8 cellular contexts compared by ENCODE assay signal in genomic region chr19:7533925-7534480, GRCh38. TPM values are rescaled to one million over a fixed set of nuclear protein-coding genes. Genes with fewer than 3 reads are reported as not detected.
DNase-seq lines count a peak whose midpoint lies in the region; ATAC-seq, FAIRE-seq and TF ChIP-seq lines count a peak whose summit lies in the region.

No MANE protein-coding gene starts in this region.

- POLR2A ChIA-PET in activated B cell treated with CpG ODN at 0.5 μM for 24 hours (lab: Charles Lee), result interaction anchor here (0.7 to 3.3 kb wide), 4 partner anchors 12 to 96 kb away, joined by 3 to 37 read pairs (median 6); partner anchors contain the start of genes MCOLN1, PET100 and XAB2

- no peak for FAIRE-seq in H54 (lab: Jason Lieb, UNC)

- no peak for TF ChIP-seq POLR2A in H54 (IDR thresholded peaks at IDR 0.05; ENCODE audit: low read depth, low read length)

- no peaks in the 10 kb centered on the region for H3K27me3 ChIP-seq in mammary epithelial cell (ENCODE audit: insufficient read depth, low read length)

- no peaks in the 10 kb centered on the region for H4K20me1 ChIP-seq in mammary epithelial cell (ENCODE audit: insufficient read depth, low read length)

- H2AFZ ChIP-seq in mammary epithelial cell (ENCODE audit: low read depth, low read length), result peak overlapping the region; percentile 95

- TF ChIP-seq CTCF in activated B cell treated with CpG ODN at 0.5 μM for 24 hours (IDR thresholded peaks at IDR 0.05) (no peak), mammary epithelial cell (conservative IDR thresholded peaks at IDR 0.05 in 1 of 2, IDR thresholded peaks at IDR 0.05 in 1 of 2; ENCODE audit: extremely low read depth in 1 of 2, insufficient read depth in 1 of 2, low read depth in 1 of 2, low read length in 2 of 2) (no peak)

- CTCF ChIA-PET in activated B cell treated with CpG ODN at 0.5 μM for 24 hours (lab: Charles Lee), result no interaction called here
- CTCF ChIA-PET in mammary epithelial cell (lab: Charles Lee; ENCODE audit: low non-redundant PET), result no interaction called here

- H3K9me3 ChIP-seq in mammary epithelial cell (replicated peaks; ENCODE audit: insufficient read depth, low read length), result no peaks in the 10 kb centered on the region

- H3K27ac Mint-ChIP-seq in activated B cell treated with CpG ODN at 0.5 μM for 24 hours, result peak overlapping the region; percentile 91

- H3K4me3 ChIP-seq in mammary epithelial cell (replicated peaks in 1 of 3; ENCODE audit: insufficient read depth in 1 of 3, low read depth in 2 of 3, low read length in 3 of 3) (peak overlapping the region; percentile 86 to 99 (median 99)), skin epidermis (peak overlapping the region; percentile 71 to 96 (median 76))

- H3K4me2 ChIP-seq in mammary epithelial cell (ENCODE audit: insufficient read depth, low read depth, low read length), result peak overlapping the region; percentile 98

- peaks cover 15% of the 10 kb centered on the region for H3K79me2 ChIP-seq in mammary epithelial cell (ENCODE audit: insufficient read depth, low read length)

- H3K36me3 ChIP-seq in mammary epithelial cell (ENCODE audit: insufficient read depth, low read length), result peaks cover 3% of the 10 kb centered on the region

- no TSS peak for BruUV-seq in mammary epithelial cell (replicated peaks; lab: Mats Ljungman, UMichigan)

- WGBS in mammary epithelial cell (ENCODE audit: low coverage, missing lambda C conversion rate), result 6% methylated on average over 8 of the region's 41 CpGs

- peak overlapping the region; percentile 49 for H3K9ac ChIP-seq in mammary epithelial cell (ENCODE audit: insufficient read depth, low read length)

- DNase-seq in AG20443 (ENCODE audit: low spot score) (peak; percentile 94), H54 (ENCODE audit: insufficient read length, low spot score) (peak; percentile 83), NCI-H2196 treated with DMSO at 0.1 percent for 48 hours (lab: John Stamatoyannopoulos, UW; ENCODE audit: unreplicated experiment) (peak; percentile 67), activated B cell treated with CpG ODN at 0.5 μM for 24 hours (peak; percentile 72), mammary epithelial cell (peak; percentile 79), iPS-NIHi11 (ENCODE audit: low spot score) (peak; percentile 90)

- peaks cover 32% of the 10 kb centered on the region for H3K4me1 Mint-ChIP-seq in activated B cell treated with CpG ODN at 0.5 μM for 24 hours

- H3K27me3 Mint-ChIP-seq in activated B cell treated with CpG ODN at 0.5 μM for 24 hours, result no peaks in the 10 kb centered on the region

- H3K9me3 Mint-ChIP-seq in activated B cell treated with CpG ODN at 0.5 μM for 24 hours, result no peaks in the 10 kb centered on the region

- ATAC-seq in activated B cell treated with CpG ODN at 0.5 μM for 24 hours (ENCODE audit: low read depth), result peak; percentile 51
- ATAC-seq in HG02973 (IDR thresholded peaks at IDR 0.05; ENCODE audit: unreplicated experiment), result no peak

- dilution Hi-C loops in mammary epithelial cell (cut with HindIII; ENCODE audit: low sequenced_read_pairs), result no loop called here

- H3K4me1 ChIP-seq in mammary epithelial cell (ENCODE audit: insufficient read depth, low read length), result peaks cover 8% of the 10 kb centered on the region

- peak overlapping the region; percentile 94 for H3K4me3 Mint-ChIP-seq in activated B cell treated with CpG ODN at 0.5 μM for 24 hours

- intact Hi-C loops in activated B cell treated with CpG ODN at 0.5 μM for 24 hours (cut with micrococcal nuclease), result loop anchor here (1.0 to 10.0 kb wide), 5 partner anchors 12 to 1629 kb away; partner anchors contain the start of genes CTXN1, MCOLN1, NDUFA11 and SNAPC2
- intact Hi-C loops in mammary epithelial cell (cut with micrococcal nuclease), result loop anchor here (1.0 to 2.0 kb wide), 5 partner anchors 12 to 180 kb away; partner anchors contain the start of gene MCOLN1

- in situ Hi-C loops in mammary epithelial cell (cut with MboI; ENCODE audit: low sequenced_read_pairs in 2 of 2), result loop anchor here in 1 of 2 donors (25.0 kb wide), 1 partner anchor 147 kb away; no protein-coding TSS in a partner anchor

- H3K36me3 Mint-ChIP-seq in activated B cell treated with CpG ODN at 0.5 μM for 24 hours (ENCODE audit: low read depth), result peaks cover 26% of the 10 kb centered on the region

- H3K27ac ChIP-seq in mammary epithelial cell (ENCODE audit: insufficient read depth, low read depth, low read length), result peak overlapping the region; percentile 18
- peak overlapping the region; percentile 32 to 92 (median 83) for H3K27ac ChIP-seq in skin epidermis

RNA-seq across cellular contexts. Expression of gene PNPLA6, which starts 1.5 kb away (rescaled TPM):
- total RNA-seq in activated B cell treated with CpG ODN at 0.5 μM for 24 hours, result 110 and 116 TPM in 2 replicates
- total RNA-seq in mammary epithelial cell, result 100 to 1,000 TPM; 100 to 118 TPM
- 48.1 TPM for polyA plus RNA-seq in mammary epithelial cell
- polyA minus RNA-seq in mammary epithelial cell, result 150 TPM

RNA-seq across cellular contexts. Expression of gene MCOLN1, which starts 11.6 kb away (rescaled TPM):
- 13.4 and 13.7 TPM in 2 replicates for total RNA-seq in activated B cell treated with CpG ODN at 0.5 μM for 24 hours
- total RNA-seq in mammary epithelial cell, result 10 to 100 TPM; 10.2 to 15.7 TPM
- polyA plus RNA-seq in mammary epithelial cell, result 19.6 TPM
- 22.2 TPM for polyA minus RNA-seq in mammary epithelial cell

RNA-seq across cellular contexts. Expression of gene ZNF358, which starts 18.1 kb away (rescaled TPM):
- total RNA-seq in activated B cell treated with CpG ODN at 0.5 μM for 24 hours (13.5 and 16.9 TPM in 2 replicates), mammary epithelial cell (10 to 100 TPM; 21.7 to 22.0 TPM)
- 16.6 TPM for polyA plus RNA-seq in mammary epithelial cell
- polyA minus RNA-seq in mammary epithelial cell, result 55.9 TPM

RNA-seq across cellular contexts. Expression of gene PEX11G, which starts 45.2 kb away (rescaled TPM):
- total RNA-seq in activated B cell treated with CpG ODN at 0.5 μM for 24 hours, result 0.61 and 1.0 TPM in 2 replicates
- total RNA-seq in mammary epithelial cell, result 1 to 10 TPM; 5.7 to 6.8 TPM
- 2.1 TPM for polyA plus RNA-seq in mammary epithelial cell
- not detected for polyA minus RNA-seq in mammary epithelial cell
